In genomic region chr3:193795062-193795690, GRCh38 we compare ENCODE assay signal across 26 cellular contexts.
"Had no signal": no experiment of that assay in that cellular context is flagged by ENCODE, and none has a peak within 500 bp of the region (broad histone marks: within the 10 kb centered on the region; RNA-seq: fewer than 3 reads in every experiment).

No MANE protein-coding gene starts in this region.

- H3K4me1 ChIP-seq: right lobe of liver, tibial nerve, uterus had no signal

- H3K4me1 Mint-ChIP-seq: activated CD8-positive, alpha-beta memory T cell treated with anti-CD3 and anti-CD28 coated beads, Interleukin-2, amount 10 ng/mL, durations not matched to agents 7 days and 5 days; stimulated activated memory B cell treated with anti-CD40 and anti-IgM and Interleukin-4, amounts not matched to agents 10 μg/mL and 1 μg/mL and 100 μg/mL, for 72 hours had no signal

- H3K4me3 ChIP-seq: cardiac muscle cell, lower lobe of right lung, right lobe of liver, skin epidermis, stomach, suprapubic skin, tibial nerve, uterus had no signal

- H3K9me3 ChIP-seq: lower lobe of right lung, right lobe of liver, stomach, suprapubic skin, tibial nerve, uterus had no signal

- H3K27ac Mint-ChIP-seq: activated CD4-positive, alpha-beta T cell treated with anti-CD3 and anti-CD28 coated beads, Interleukin-2, amount 10 ng/mL, durations not matched to agents 7 days and 5 days; activated CD8-positive, alpha-beta memory T cell treated with anti-CD3 and anti-CD28 coated beads, Interleukin-2, amount 10 ng/mL, durations not matched to agents 7 days and 5 days; activated CD8-positive, alpha-beta T cell treated with anti-CD3 and anti-CD28 coated beads for 36 hours; activated naive CD4-positive, alpha-beta T cell treated with anti-CD3 and anti-CD28 coated beads, Interleukin-2, amount 10 ng/mL, durations not matched to agents 7 days and 5 days; naive thymus-derived CD4-positive, alpha-beta T cell; stimulated activated memory B cell treated with anti-CD40 and anti-IgM and Interleukin-4, amounts not matched to agents 10 μg/mL and 1 μg/mL and 100 μg/mL, for 72 hours had no signal

- ATAC-seq: activated CD4-positive, CD25-positive, alpha-beta regulatory T cell treated with anti-CD3 and anti-CD28 coated beads, Interleukin-2, amount 50 U/mL, for 24 hours; activated CD8-positive, alpha-beta memory T cell treated with anti-CD3 and anti-CD28 coated beads, Interleukin-2, amount 10 ng/mL, durations not matched to agents 7 days and 5 days; activated CD8-positive, alpha-beta T cell treated with anti-CD3 and anti-CD28 coated beads for 36 hours; left lobe of liver; lower lobe of right lung; naive thymus-derived CD4-positive, alpha-beta T cell; stimulated activated memory B cell treated with anti-CD40 and anti-IgM and Interleukin-4, amounts not matched to agents 10 μg/mL and 1 μg/mL and 100 μg/mL, for 72 hours had no signal

- H3K9me3 Mint-ChIP-seq: activated CD4-positive, alpha-beta T cell treated with anti-CD3 and anti-CD28 coated beads, Interleukin-2, amount 10 ng/mL, durations not matched to agents 7 days and 5 days; activated CD8-positive, alpha-beta T cell treated with anti-CD3 and anti-CD28 coated beads for 36 hours; activated naive CD4-positive, alpha-beta T cell treated with anti-CD3 and anti-CD28 coated beads, Interleukin-2, amount 10 ng/mL, durations not matched to agents 7 days and 5 days; naive thymus-derived CD4-positive, alpha-beta T cell; neural crest cell; stimulated activated memory B cell treated with anti-CD40 and anti-IgM and Interleukin-4, amounts not matched to agents 10 μg/mL and 1 μg/mL and 100 μg/mL, for 72 hours had no signal

- H3K36me3 Mint-ChIP-seq: activated CD8-positive, alpha-beta memory T cell treated with anti-CD3 and anti-CD28 coated beads, Interleukin-2, amount 10 ng/mL, durations not matched to agents 7 days and 5 days; activated naive CD4-positive, alpha-beta T cell treated with anti-CD3 and anti-CD28 coated beads, Interleukin-2, amount 10 ng/mL, durations not matched to agents 7 days and 5 days; naive thymus-derived CD4-positive, alpha-beta T cell; stimulated activated memory B cell treated with anti-CD40 and anti-IgM and Interleukin-4, amounts not matched to agents 10 μg/mL and 1 μg/mL and 100 μg/mL, for 72 hours had no signal

- H3K27me3 ChIP-seq: cardiac muscle cell, foreskin keratinocyte, right lobe of liver, stomach, suprapubic skin, tibial nerve, uterus had no signal

- DNase-seq: activated CD4-positive, alpha-beta T cell treated with anti-CD3 and anti-CD28 coated beads, Interleukin-2, amount 10 ng/mL, durations not matched to agents 7 days and 5 days; activated CD8-positive, alpha-beta memory T cell treated with anti-CD3 and anti-CD28 coated beads, Interleukin-2, amount 10 ng/mL, durations not matched to agents 7 days and 5 days; activated CD8-positive, alpha-beta T cell treated with anti-CD3 and anti-CD28 coated beads for 36 hours; activated effector memory CD4-positive, alpha-beta T cell treated with anti-CD3 and anti-CD28 coated beads, Interleukin-2, amount 50 U/mL, for 16 hours; activated naive CD4-positive, alpha-beta T cell treated with anti-CD3 and anti-CD28 coated beads, Interleukin-2, amount 10 ng/mL, durations not matched to agents 7 days and 5 days; activated T-cell treated with anti-CD3 and anti-CD28 coated beads for 4 hours; amygdala; cortex of kidney; foreskin keratinocyte; lower lobe of right lung; naive thymus-derived CD4-positive, alpha-beta T cell; occipital lobe; right lobe of liver; stimulated activated CD4-positive, alpha-beta T cell treated with anti-CD3 and anti-CD28 coated beads, Interleukin-15, amount 100 ng/mL, for 24 hours; stomach; uterus had no signal

- H3K36me3 ChIP-seq: cardiac muscle cell, lower lobe of right lung, right lobe of liver, stomach, suprapubic skin, tibial nerve, uterus had no signal

- H3K27ac ChIP-seq: cardiac muscle cell, epithelial cell of prostate, foreskin keratinocyte, lower lobe of right lung, right lobe of liver, skin epidermis, stomach, suprapubic skin, tibial nerve, uterus, VCaP had no signal

- H3K4me3 Mint-ChIP-seq: activated CD4-positive, alpha-beta T cell treated with anti-CD3 and anti-CD28 coated beads, Interleukin-2, amount 10 ng/mL, durations not matched to agents 7 days and 5 days; activated CD8-positive, alpha-beta memory T cell treated with anti-CD3 and anti-CD28 coated beads, Interleukin-2, amount 10 ng/mL, durations not matched to agents 7 days and 5 days; activated CD8-positive, alpha-beta T cell treated with anti-CD3 and anti-CD28 coated beads for 36 hours; activated naive CD4-positive, alpha-beta T cell treated with anti-CD3 and anti-CD28 coated beads, Interleukin-2, amount 10 ng/mL, durations not matched to agents 7 days and 5 days; naive thymus-derived CD4-positive, alpha-beta T cell; neural crest cell; stimulated activated memory B cell treated with anti-CD40 and anti-IgM and Interleukin-4, amounts not matched to agents 10 μg/mL and 1 μg/mL and 100 μg/mL, for 72 hours had no signal
